23 cellular contexts compared by ENCODE assay signal in genomic region chrX:67749536-67749935, GRCh38.
"Had no signal": no experiment of that assay in that cellular context is flagged by ENCODE, and none has a peak within 500 bp of the region (broad histone marks: within the 10 kb centered on the region; RNA-seq: fewer than 3 reads in every experiment).

No MANE protein-coding gene starts in this region.

- H3K27ac Mint-ChIP-seq: immature natural killer cell; memory B cell; naive thymus-derived CD8-positive, alpha-beta T cell had no signal

- H3K36me3 ChIP-seq: esophagus muscularis mucosa, gastroesophageal sphincter, left ventricle myocardium inferior, lower lobe of right lung, neutrophil, sigmoid colon, suprapubic skin, thyroid gland, upper lobe of left lung, uterus had no signal

- H3K27me3 ChIP-seq: esophagus muscularis mucosa, gastroesophageal sphincter, neutrophil, sigmoid colon, suprapubic skin, thyroid gland, upper lobe of left lung, uterus had no signal

- H3K4me1 Mint-ChIP-seq: immature natural killer cell; memory B cell; naive thymus-derived CD8-positive, alpha-beta T cell had no signal

- H3K27ac ChIP-seq: epithelial cell of prostate, esophagus muscularis mucosa, gastroesophageal sphincter, left ventricle myocardium inferior, lower lobe of right lung, neutrophil, sigmoid colon, suprapubic skin, thyroid gland, upper lobe of left lung, uterus had no signal

- H3K4me2 ChIP-seq: smooth muscle cell had no signal

- H3K36me3 Mint-ChIP-seq: immature natural killer cell; memory B cell; naive thymus-derived CD8-positive, alpha-beta T cell had no signal

- H3K27me3 Mint-ChIP-seq: memory B cell had no signal

- H3K4me3 ChIP-seq: esophagus muscularis mucosa, gastroesophageal sphincter, left ventricle myocardium inferior, lower lobe of right lung, sigmoid colon, smooth muscle cell, suprapubic skin, thyroid gland, upper lobe of left lung, uterus had no signal

- H3K4me3 Mint-ChIP-seq: immature natural killer cell; memory B cell; naive thymus-derived CD8-positive, alpha-beta T cell had no signal

- H3K9me3 ChIP-seq: gastroesophageal sphincter, lower lobe of right lung, neutrophil, sigmoid colon, suprapubic skin, thyroid gland had no signal

- H3K4me1 ChIP-seq: esophagus muscularis mucosa, gastroesophageal sphincter, left ventricle myocardium inferior, lower lobe of right lung, sigmoid colon, suprapubic skin, thyroid gland, upper lobe of left lung, uterus had no signal

- DNase-seq: cortex of kidney; effector memory CD4-positive, alpha-beta T cell; foreskin fibroblast; glutamatergic neuron; immature natural killer cell; left ventricle myocardium inferior; lower lobe of right lung; midbrain; naive thymus-derived CD8-positive, alpha-beta T cell; posterior cingulate gyrus; sigmoid colon; stimulated activated CD4-positive, alpha-beta T cell treated with anti-CD3 and anti-CD28 coated beads, Interleukin-2, amount 100 ng/mL, for 48 hours; stimulated activated naive CD8-positive, alpha-beta T cell treated with anti-CD3 and anti-CD28 coated beads, Interleukin-15, Interleukin-2, amounts not matched to agents 100 U/mL and 50 U/mL, for 24 hours; thyroid gland; upper lobe of left lung; uterus had no signal
